ENCODE assay signal across 23 cellular contexts in the genomic region with DNA sequence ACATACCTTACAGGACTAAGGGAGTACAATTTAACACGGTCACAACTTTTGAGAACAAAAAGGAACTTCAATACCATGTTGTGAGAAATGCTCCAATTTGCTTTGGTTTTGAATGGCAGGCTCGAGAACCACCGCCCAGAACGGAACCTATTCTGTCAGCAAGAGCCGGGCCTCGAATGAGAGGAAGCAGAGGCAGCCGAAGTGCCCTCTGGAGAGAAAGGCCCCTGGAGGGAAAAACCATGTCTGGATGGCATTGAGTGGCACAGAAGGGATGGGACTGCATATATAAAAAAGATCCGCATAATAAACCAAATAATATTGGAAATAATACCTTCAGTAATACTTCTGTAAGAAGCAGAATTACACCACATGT.
A peak's percentile ranks its signal among the peaks of the same experiment; 100 is the strongest.
DNase-seq lines count a peak whose midpoint lies in the region; ATAC-seq and TF ChIP-seq lines count a peak whose summit lies in the region.
"Had no signal": no experiment of that assay in that cellular context is flagged by ENCODE, and none has a peak within 500 bp of the region (broad histone marks: within the 10 kb centered on the region; RNA-seq: fewer than 3 reads in every experiment).

No MANE protein-coding gene starts in this region.

- TF ChIP-seq CTCF in OCI-LY1 (IDR thresholded peaks at IDR 0.05; ENCODE audit: low read length): no peak
- no peak for TF ChIP-seq CTCF in esophagus muscularis mucosa (IDR thresholded peaks at IDR 0.05)
- no peak for TF ChIP-seq CTCF in osteoblast (IDR thresholded peaks at IDR 0.05; ENCODE audit: extremely low read depth, low read depth, low read length)
- no peak for TF ChIP-seq CTCF in suprapubic skin (IDR thresholded peaks at IDR 0.05)

- no peak overlapping the region for H3K4me2 ChIP-seq in OCI-LY1 (ENCODE audit: low read length)
- no peak overlapping the region for H3K4me2 ChIP-seq in osteoblast (ENCODE audit: insufficient read depth, low read length)
- H3K4me2 ChIP-seq: KMS-11 had no signal

- H2AFZ ChIP-seq in OCI-LY1 (ENCODE audit: low read length): no peak overlapping the region
- H2AFZ ChIP-seq in osteoblast (ENCODE audit: low read length): no peak overlapping the region

- H3K27me3 ChIP-seq in OCI-LY1 (ENCODE audit: insufficient read depth, low read length) (no peaks in the 10 kb centered on the region), esophagus muscularis mucosa (no peaks in the 10 kb centered on the region), osteoblast (ENCODE audit: insufficient read depth, low read length) (no peaks in the 10 kb centered on the region), suprapubic skin (no peaks in the 10 kb centered on the region)
- H3K27me3 ChIP-seq: SJSA1 had no signal

- peak overlapping the region; percentile 50 for H3K27ac ChIP-seq in OCI-LY1 (ENCODE audit: low read depth, low read length, poor library complexity, severe bottlenecking)
- peak overlapping the region; percentile 91 to 95 (median 92) for H3K27ac ChIP-seq in esophagus muscularis mucosa (replicated peaks in 1 of 4)
- no peak overlapping the region for H3K27ac ChIP-seq in osteoblast (ENCODE audit: low read depth, low read length)
- H3K27ac ChIP-seq in suprapubic skin: no peak overlapping the region
- H3K27ac ChIP-seq: KMS-11, SJSA1 had no signal

- 83% methylated on average over 8 of the region's 8 CpGs for WGBS in esophagus muscularis mucosa
- WGBS in suprapubic skin: 95% methylated on average over 8 of the region's 8 CpGs

- H3K79me2 ChIP-seq in OCI-LY1 (ENCODE audit: insufficient read depth, low read length) (no peaks in the 10 kb centered on the region), osteoblast (ENCODE audit: insufficient read depth, low read length) (no peaks in the 10 kb centered on the region)

- TF ChIP-seq POLR2A in esophagus muscularis mucosa (IDR thresholded peaks at IDR 0.05; ENCODE audit: low read depth): no peak
- TF ChIP-seq POLR2A in suprapubic skin (IDR thresholded peaks at IDR 0.05): no peak

- no peaks in the 10 kb centered on the region for H3K9me2 ChIP-seq in OCI-LY1 (ENCODE audit: low read depth, low read length)

- intact Hi-C loops in esophagus muscularis mucosa (cut with DNase I): no loop called here

- H3K4me1 ChIP-seq in OCI-LY1 (ENCODE audit: insufficient read depth, low read length, severe bottlenecking) (peaks cover 28% of the 10 kb centered on the region), esophagus muscularis mucosa (peaks cover 7 to 83% (median 82%) of the 10 kb centered on the region in 4 donors), osteoblast (ENCODE audit: insufficient read depth, low read length) (peaks cover 16% of the 10 kb centered on the region), suprapubic skin (peaks cover 3% of the 10 kb centered on the region)
- H3K4me1 ChIP-seq: Caco-2, SJSA1 had no signal

- H3K36me3 ChIP-seq in OCI-LY1 (ENCODE audit: insufficient read depth, low read length): peaks cover 38% of the 10 kb centered on the region
- peaks cover 0 to 54% (median 4%) of the 10 kb centered on the region in 4 donors for H3K36me3 ChIP-seq in esophagus muscularis mucosa
- peaks cover 4% of the 10 kb centered on the region for H3K36me3 ChIP-seq in osteoblast (ENCODE audit: insufficient read depth, low read length)
- peaks cover 30% of the 10 kb centered on the region for H3K36me3 ChIP-seq in suprapubic skin
- H3K36me3 ChIP-seq: SJSA1 had no signal

- DNase-seq in esophagus muscularis mucosa (ENCODE audit: extremely low spot score): no peak
- peak; percentile 44 for DNase-seq in osteoblast (ENCODE audit: insufficient read length, low spot score, missing footprints)
- DNase-seq in suprapubic skin (ENCODE audit: low spot score in 2 of 2): peak; percentile 35 to 53
- no peak for DNase-seq in activated T-cell treated with anti-CD3 and anti-CD28 coated beads, Interleukin-2, amount 50 U/mL, for 1 hour
- DNase-seq in NCI-H1417 (lab: John Stamatoyannopoulos, UW): no peak
- DNase-seq: CD4-positive, alpha-beta memory T cell; DMS 273 treated with DMSO at 0.1 percent for 48 hours; DMS79 treated with DMSO at 0.1 percent for 48 hours; HFFc6; IMR-90; NCI-H146; NCI-H2029; NCI-H2227 treated with DMSO at 0.1 percent for 48 hours; NCI-H510A; NCI-H748 treated with DMSO at 0.1 percent for 48 hours; NK-92 treated with Interleukin-12 subunit alpha and Interleukin-12 subunit beta, amount 100 ng/mL, for 24 hours had no signal

- ATAC-seq in HG03135 (IDR thresholded peaks at IDR 0.05; ENCODE audit: unreplicated experiment): no peak
- ATAC-seq: GM12878, Right ventricle myocardium inferior had no signal

- TF ChIP-seq EP300 in esophagus muscularis mucosa (IDR thresholded peaks at IDR 0.05) (no peak), suprapubic skin (IDR thresholded peaks at IDR 0.05) (no peak)

- H4K20me1 ChIP-seq in OCI-LY1 (ENCODE audit: insufficient read depth, low read length) (no peaks in the 10 kb centered on the region), osteoblast (ENCODE audit: insufficient read depth, low read length) (no peaks in the 10 kb centered on the region)

- no peak overlapping the region for H3K9ac ChIP-seq in OCI-LY1 (ENCODE audit: low read length)
- H3K9ac ChIP-seq: KMS-11 had no signal

- no peaks in the 10 kb centered on the region for H3F3A ChIP-seq in OCI-LY1 (ENCODE audit: insufficient read depth, low read length)

- H3K9me3 ChIP-seq in OCI-LY1 (ENCODE audit: low read length) (0 out of 2 replicates have a peak, but pooled peaks cover under 1% of the 10 kb centered on the region), esophagus muscularis mucosa (no peaks in the 10 kb centered on the region), osteoblast (ENCODE audit: low read depth, low read length) (no peaks in the 10 kb centered on the region), suprapubic skin (no peaks in the 10 kb centered on the region)
- H3K9me3 ChIP-seq: Caco-2, SJSA1 had no signal

- no peak overlapping the region for H3K4me3 ChIP-seq in OCI-LY1 (ENCODE audit: low read depth, low read length, poor library complexity, severe bottlenecking)
- H3K4me3 ChIP-seq in esophagus muscularis mucosa: no peak overlapping the region
- no peak overlapping the region for H3K4me3 ChIP-seq in osteoblast (ENCODE audit: insufficient read depth, low read length)
- no peak overlapping the region for H3K4me3 ChIP-seq in suprapubic skin
- H3K4me3 ChIP-seq: GM12878, SJSA1 had no signal

Comparison
In these comparisons a context has a peak if more than half of its experiments do, and no peak if none do; other contexts are left out.
1. H3K27ac ChIP-seq: peak in OCI-LY1 (single experiment) and esophagus muscularis mucosa (4 of 4); none in osteoblast (single experiment) and suprapubic skin (single experiment).
2. DNase-seq: peak in osteoblast (single experiment) and suprapubic skin (2 of 2); none in esophagus muscularis mucosa (single experiment), activated T-cell treated with anti-CD3 and anti-CD28 coated beads, Interleukin-2, amount 50 U/mL, for 1 hour (single experiment) and NCI-H1417 (0 of 3).